8 cellular contexts compared by ENCODE assay signal in the genomic region with DNA sequence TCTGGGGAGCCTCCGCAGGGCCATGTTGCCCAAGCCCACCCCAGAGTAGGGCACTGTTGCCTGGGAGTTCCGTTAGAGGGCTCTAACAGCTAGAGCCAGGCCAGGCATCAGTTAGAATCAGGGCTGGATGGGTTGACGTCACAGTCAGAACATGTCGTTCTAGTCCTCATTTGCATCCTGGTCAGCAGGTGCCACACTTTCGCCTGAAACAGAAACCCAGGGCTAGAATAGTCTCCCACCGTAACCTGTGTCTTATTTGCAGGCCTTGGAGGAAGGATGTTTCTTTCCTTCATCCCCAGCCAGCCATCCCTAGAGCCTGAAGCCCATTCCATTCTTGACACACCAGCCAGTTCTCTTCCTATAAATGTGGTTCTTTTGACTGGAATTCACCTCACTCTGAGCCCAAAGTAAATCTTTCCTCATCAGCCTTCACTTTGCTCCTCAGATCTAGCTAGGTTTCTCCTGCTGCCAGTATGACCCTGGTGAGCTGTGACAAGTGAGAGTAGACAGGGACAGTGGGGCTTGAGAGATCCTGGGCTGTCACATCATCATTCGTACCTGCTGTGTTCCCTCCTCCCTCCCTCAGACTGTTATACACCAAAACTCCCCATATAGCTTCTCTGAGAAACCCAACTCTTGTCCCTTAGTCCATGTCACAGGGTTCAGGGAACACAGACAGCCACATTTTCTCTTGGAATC. TPM values are rescaled to one million over a fixed set of nuclear protein-coding genes. Genes with fewer than 3 reads are reported as not detected.
DNase-seq lines count a peak whose midpoint lies in the region; ATAC-seq, FAIRE-seq and TF ChIP-seq lines count a peak whose summit lies in the region.

No MANE protein-coding gene starts in this region.

- no peak for TF ChIP-seq CTCF in adrenal gland (IDR thresholded peaks at IDR 0.05)

- peak; percentile 87 for ATAC-seq in HG03066 (IDR thresholded peaks at IDR 0.05; ENCODE audit: low read depth, unreplicated experiment)
- ATAC-seq in naive thymus-derived CD8-positive, alpha-beta T cell = peak; percentile 46 to 49

- FAIRE-seq in RCC 7860 (lab: Jason Lieb, UNC) = no peak

- H3K4me1 ChIP-seq in adrenal gland (replicated peaks in 1 of 2) = peaks cover 25 to 44% of the 10 kb centered on the region in 2 donors

- no peaks in the 10 kb centered on the region for H3K9me3 ChIP-seq in adrenal gland (replicated peaks in 1 of 3)

- no peaks in the 10 kb centered on the region for H3K27me3 ChIP-seq in adrenal gland

- WGBS in adrenal gland, 4 donors = 69 to 87% (median 75%) methylated on average over 3 to 7 of the region's 7 CpGs

- peaks cover 100% of the 10 kb centered on the region for H3K36me3 Mint-ChIP-seq in activated T-cell treated with anti-CD3 and anti-CD28 coated beads, Interleukin-2, amount 50 U/mL, for 24 hours (ENCODE audit: low read depth)
- peaks cover 0 to 95% (median 33%) of the 10 kb centered on the region in 3 donors for H3K36me3 Mint-ChIP-seq in naive thymus-derived CD8-positive, alpha-beta T cell

- no peak for DNase-seq in activated T-cell treated with anti-CD3 and anti-CD28 coated beads, Interleukin-2, amount 50 U/mL, for 24 hours
- DNase-seq in activated T-cell treated with anti-CD3 and anti-CD28 coated beads, Interleukin-2, amount 50 U/mL, for 1 hour = no peak
- peak in 1 of 7 donors; percentile 89 for DNase-seq in adrenal gland
- no peak for DNase-seq in naive thymus-derived CD8-positive, alpha-beta T cell
- DNase-seq in RCC 7860 (ENCODE audit: low spot score) = no peak
- DNase-seq in midbrain (lab: John Stamatoyannopoulos, UW) = no peak
- no peak for DNase-seq in activated CD8-positive, alpha-beta memory T cell treated with anti-CD3 and anti-CD28 coated beads for 24 hours

- peak overlapping the region; percentile 95 for H3K27ac Mint-ChIP-seq in activated T-cell treated with anti-CD3 and anti-CD28 coated beads, Interleukin-2, amount 50 U/mL, for 24 hours
- peak overlapping the region; percentile 82 to 99 (median 92) for H3K27ac Mint-ChIP-seq in naive thymus-derived CD8-positive, alpha-beta T cell

- intact Hi-C loops in adrenal gland (cut with DNase I) = no loop called here

- H3K36me3 ChIP-seq in adrenal gland (replicated peaks in 1 of 2) = peaks cover 0 to 73% of the 10 kb centered on the region in 2 donors

- H3K27ac ChIP-seq in adrenal gland = peak overlapping the region in 4 of 5 donors; percentile 50 to 80 (median 68)

- no peaks in the 10 kb centered on the region for H3K9me3 Mint-ChIP-seq in activated T-cell treated with anti-CD3 and anti-CD28 coated beads, Interleukin-2, amount 50 U/mL, for 24 hours
- no peaks in the 10 kb centered on the region for H3K9me3 Mint-ChIP-seq in naive thymus-derived CD8-positive, alpha-beta T cell

- no peak overlapping the region for H3K4me3 ChIP-seq in adrenal gland

- no peak overlapping the region for H3K4me3 Mint-ChIP-seq in activated T-cell treated with anti-CD3 and anti-CD28 coated beads, Interleukin-2, amount 50 U/mL, for 24 hours
- peak overlapping the region in 9 of 10 donors; percentile 10 to 77 (median 52) for H3K4me3 Mint-ChIP-seq in naive thymus-derived CD8-positive, alpha-beta T cell

- no peaks in the 10 kb centered on the region for H3K27me3 Mint-ChIP-seq in activated T-cell treated with anti-CD3 and anti-CD28 coated beads, Interleukin-2, amount 50 U/mL, for 24 hours
- H3K27me3 Mint-ChIP-seq in naive thymus-derived CD8-positive, alpha-beta T cell = no peaks in the 10 kb centered on the region

- POLR2A ChIA-PET in naive thymus-derived CD8-positive, alpha-beta T cell (lab: Charles Lee) = interaction anchor here (2.6 kb wide), 2 partner anchors 11 to 33 kb away, joined by 11 read pairs; partner anchors contain the start of gene HNRNPUL1

- TF ChIP-seq POLR2A in adrenal gland (IDR thresholded peaks at IDR 0.05) = no peak

- H3K4me1 Mint-ChIP-seq in activated T-cell treated with anti-CD3 and anti-CD28 coated beads, Interleukin-2, amount 50 U/mL, for 24 hours (ENCODE audit: low read depth) = peaks cover 84% of the 10 kb centered on the region
- H3K4me1 Mint-ChIP-seq in naive thymus-derived CD8-positive, alpha-beta T cell = peaks cover 47 to 81% (median 72%) of the 10 kb centered on the region in 4 donors

RNA-seq across cellular contexts. Expression of gene CCDC97, which starts 12.2 kb away (rescaled TPM):
- total RNA-seq in adrenal gland = 10 to 100 TPM in 7 of 8 donors, 1 to 10 TPM in 1; 9.2 to 25.6 (median 19.8) TPM
- polyA plus RNA-seq in adrenal gland = 10 to 100 TPM in 1 of 3 donors, 1 to 10 TPM in 2; 9.4 to 17.4 (median 10.0) TPM
- total RNA-seq in naive thymus-derived CD8-positive, alpha-beta T cell = 10 to 100 TPM; 46.6 to 49.1 TPM
- polyA plus RNA-seq in naive thymus-derived CD8-positive, alpha-beta T cell = 10 to 100 TPM; 15.6 to 25.0 (median 24.6) TPM

RNA-seq across cellular contexts. Expression of gene HNRNPUL1, which starts 33.6 kb away (rescaled TPM):
- total RNA-seq in adrenal gland = 100 to 1,000 TPM; 123 to 175 (median 146) TPM
- 100 to 1,000 TPM in 2 of 3 donors, 10 to 100 TPM in 1; 90.4 to 130 (median 101) TPM for polyA plus RNA-seq in adrenal gland
- 100 to 1,000 TPM; 262 to 280 TPM for total RNA-seq in naive thymus-derived CD8-positive, alpha-beta T cell
- 10 to 100 TPM; 40.7 to 67.6 (median 46.1) TPM for polyA plus RNA-seq in naive thymus-derived CD8-positive, alpha-beta T cell

RNA-seq across cellular contexts. Expression of gene TGFB1, which starts 55.9 kb away (rescaled TPM):
- total RNA-seq in adrenal gland = 10 to 100 TPM; 17.4 to 75.9 (median 42.2) TPM
- polyA plus RNA-seq in adrenal gland = 10 to 100 TPM in 2 of 3 donors, 1 to 10 TPM in 1; 8.7 to 37.9 (median 17.1) TPM
- total RNA-seq in naive thymus-derived CD8-positive, alpha-beta T cell = 10 to 100 TPM; 83.6 to 85.6 TPM
- polyA plus RNA-seq in naive thymus-derived CD8-positive, alpha-beta T cell = 10 to 100 TPM; 30.5 to 45.4 (median 34.5) TPM
